ENCODE assay signal across 8 cellular contexts in the genomic region with DNA sequence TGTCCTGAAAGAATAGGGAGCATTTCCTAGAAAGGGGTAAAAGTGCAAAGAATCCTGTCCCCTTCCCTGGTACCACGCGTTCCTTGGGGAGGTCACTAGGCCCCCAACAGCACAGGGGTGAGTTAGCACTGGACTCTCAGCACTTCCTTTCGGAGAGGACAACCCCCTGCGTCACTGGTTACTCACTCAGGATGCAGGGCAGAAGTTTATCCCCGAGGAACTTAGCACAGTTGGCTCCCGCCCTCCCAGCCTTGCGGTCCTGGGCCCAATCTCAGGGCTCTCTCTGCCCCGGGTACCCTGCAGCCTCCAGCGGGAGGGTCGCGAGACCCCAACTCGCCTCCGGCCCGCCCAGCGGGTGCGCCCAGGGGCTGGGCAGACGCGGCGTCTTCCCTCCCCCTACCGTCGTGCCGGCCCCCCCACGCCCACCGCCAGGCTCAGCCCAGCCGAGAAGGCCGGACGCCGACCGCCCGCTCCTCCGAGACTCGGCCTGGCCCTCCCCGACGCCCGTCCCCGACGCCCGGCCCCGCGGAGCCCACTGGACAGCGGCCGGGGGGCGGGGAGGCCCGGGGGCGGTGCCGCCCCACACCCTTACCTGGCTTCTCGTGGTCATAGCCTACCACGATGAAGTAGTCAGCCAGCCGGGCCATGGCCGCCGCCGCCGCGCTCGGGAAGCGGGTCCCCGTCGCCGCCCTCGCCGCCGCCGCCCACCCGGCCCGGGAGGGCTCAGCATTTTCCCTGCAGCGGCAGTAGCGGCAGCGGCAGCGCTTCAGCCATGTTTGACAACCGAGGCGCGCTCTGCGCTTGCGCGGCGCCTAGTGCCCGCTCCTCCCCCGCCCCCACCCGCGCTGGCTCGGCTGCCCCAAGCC. TPM values are rescaled to one million over a fixed set of nuclear protein-coding genes. Genes with fewer than 3 reads are reported as not detected.
DNase-seq lines count a peak whose midpoint lies in the region; ATAC-seq and TF ChIP-seq lines count a peak whose summit lies in the region.

A gene (minus strand): TSS at position 797 of the 866 bp plus-strand sequence. CDS start 150 bp downstream, at position 647.

- H3K27ac ChIP-seq in thoracic aorta: peak within 1 kb of the TSS; percentile 91 to 93

- H3K4me1 ChIP-seq in thoracic aorta (ENCODE audit: control insufficient read depth in 1 of 2, low read depth in 2 of 2): peaks cover 5 to 23% of the 10 kb centered on the region in 2 donors

- H3K27me3 Mint-ChIP-seq in activated naive CD8-positive, alpha-beta T cell treated with anti-CD3 and anti-CD28 coated beads, Interleukin-2, amount 10 ng/mL, durations not matched to agents 7 days and 5 days: peaks cover 37% of the 10 kb centered on the region
- peaks cover 2% of the 10 kb centered on the region for H3K27me3 Mint-ChIP-seq in glutamatergic neuron (ENCODE audit: unreplicated experiment)

- ATAC-seq in GM19324 (IDR thresholded peaks at IDR 0.05; ENCODE audit: low FRiP score, unreplicated experiment): peak; percentile 65
- ATAC-seq in SK-N-SH treated with all-trans-retinoic acid at 6 μM for 48 hours: peak; percentile 94
- peak; percentile 67 for ATAC-seq in activated naive CD8-positive, alpha-beta T cell treated with anti-CD3 and anti-CD28 coated beads, Interleukin-2, amount 10 ng/mL, durations not matched to agents 7 days and 5 days (ENCODE audit: low read depth)
- peak; percentile 88 for ATAC-seq in omental fat pad (ENCODE audit: low FRiP score)
- peak; percentile 92 for ATAC-seq in thoracic aorta (ENCODE audit: insufficient number of reproducible peaks, low FRiP score, low read depth)

- peak within 1 kb of the TSS; percentile 45 for H3K27ac Mint-ChIP-seq in activated naive CD8-positive, alpha-beta T cell treated with anti-CD3 and anti-CD28 coated beads, Interleukin-2, amount 10 ng/mL, durations not matched to agents 7 days and 5 days
- H3K27ac Mint-ChIP-seq in glutamatergic neuron (ENCODE audit: unreplicated experiment): peak within 1 kb of the TSS; percentile 31

- DNase-seq in AG20443 (ENCODE audit: low spot score) (peak; percentile 92), KBM-7 (peak; percentile 73), glutamatergic neuron (peak; percentile 88), omental fat pad (ENCODE audit: low spot score) (peak; percentile 69), thoracic aorta (ENCODE audit: low spot score) (peak; percentile 85)
- peak; percentile 87 for DNase-seq in activated naive CD8-positive, alpha-beta T cell treated with anti-CD3 and anti-CD28 coated beads, Interleukin-2, amount 10 ng/mL, durations not matched to agents 7 days and 5 days

- peak within 1 kb of the TSS; percentile 94 for H3K4me3 ChIP-seq in thoracic aorta

- in situ Hi-C loops in KBM-7 (cut with MboI; ENCODE audit: low pct_unique_long_range_greater_than_20kb, low sequenced_read_pairs): no loop called here

- TF ChIP-seq CTCF in glutamatergic neuron (IDR thresholded peaks at IDR 0.05; ENCODE audit: partially characterized antibody, unreplicated experiment) (no peak), omental fat pad (IDR thresholded peaks at IDR 0.05) (no peak), thoracic aorta (IDR thresholded peaks at IDR 0.05) (no peak)

- H3K4me1 Mint-ChIP-seq in activated naive CD8-positive, alpha-beta T cell treated with anti-CD3 and anti-CD28 coated beads, Interleukin-2, amount 10 ng/mL, durations not matched to agents 7 days and 5 days: peaks cover 38% of the 10 kb centered on the region
- no peaks in the 10 kb centered on the region for H3K4me1 Mint-ChIP-seq in glutamatergic neuron (ENCODE audit: low read depth, unreplicated experiment)

- H3K36me3 ChIP-seq in thoracic aorta: no peaks in the 10 kb centered on the region

- no peaks in the 10 kb centered on the region for H3K36me3 Mint-ChIP-seq in activated naive CD8-positive, alpha-beta T cell treated with anti-CD3 and anti-CD28 coated beads, Interleukin-2, amount 10 ng/mL, durations not matched to agents 7 days and 5 days
- no peaks in the 10 kb centered on the region for H3K36me3 Mint-ChIP-seq in glutamatergic neuron (ENCODE audit: unreplicated experiment)

- no peaks in the 10 kb centered on the region for H3K9me3 Mint-ChIP-seq in activated naive CD8-positive, alpha-beta T cell treated with anti-CD3 and anti-CD28 coated beads, Interleukin-2, amount 10 ng/mL, durations not matched to agents 7 days and 5 days
- peaks cover 4% of the 10 kb centered on the region for H3K9me3 Mint-ChIP-seq in glutamatergic neuron (ENCODE audit: unreplicated experiment)

- H3K9me3 ChIP-seq in thoracic aorta: no peaks in the 10 kb centered on the region

- no peaks in the 10 kb centered on the region for H3K27me3 ChIP-seq in thoracic aorta (replicated peaks; ENCODE audit: insufficient read depth)

- peak within 1 kb of the TSS; percentile 80 for H3K4me3 Mint-ChIP-seq in activated naive CD8-positive, alpha-beta T cell treated with anti-CD3 and anti-CD28 coated beads, Interleukin-2, amount 10 ng/mL, durations not matched to agents 7 days and 5 days
- H3K4me3 Mint-ChIP-seq in glutamatergic neuron (ENCODE audit: unreplicated experiment): peak within 1 kb of the TSS; percentile 93

- POLR2A ChIA-PET in activated naive CD8-positive, alpha-beta T cell treated with anti-CD3 and anti-CD28 coated beads, Interleukin-2, amount 10 ng/mL, durations not matched to agents 7 days and 5 days (lab: Charles Lee): interaction anchor here (1.0 kb wide), 1 partner anchor 10 kb away, joined by 3 read pairs; no protein-coding TSS in a partner anchor

TF ChIP-seq in SK-N-SH treated with all-trans-retinoic acid at 6 μM for 48 hours, 23 proteins besides CTCF, POLR2A, EP300 and RAD21:
- TF ChIP-seq, protein P1, sequence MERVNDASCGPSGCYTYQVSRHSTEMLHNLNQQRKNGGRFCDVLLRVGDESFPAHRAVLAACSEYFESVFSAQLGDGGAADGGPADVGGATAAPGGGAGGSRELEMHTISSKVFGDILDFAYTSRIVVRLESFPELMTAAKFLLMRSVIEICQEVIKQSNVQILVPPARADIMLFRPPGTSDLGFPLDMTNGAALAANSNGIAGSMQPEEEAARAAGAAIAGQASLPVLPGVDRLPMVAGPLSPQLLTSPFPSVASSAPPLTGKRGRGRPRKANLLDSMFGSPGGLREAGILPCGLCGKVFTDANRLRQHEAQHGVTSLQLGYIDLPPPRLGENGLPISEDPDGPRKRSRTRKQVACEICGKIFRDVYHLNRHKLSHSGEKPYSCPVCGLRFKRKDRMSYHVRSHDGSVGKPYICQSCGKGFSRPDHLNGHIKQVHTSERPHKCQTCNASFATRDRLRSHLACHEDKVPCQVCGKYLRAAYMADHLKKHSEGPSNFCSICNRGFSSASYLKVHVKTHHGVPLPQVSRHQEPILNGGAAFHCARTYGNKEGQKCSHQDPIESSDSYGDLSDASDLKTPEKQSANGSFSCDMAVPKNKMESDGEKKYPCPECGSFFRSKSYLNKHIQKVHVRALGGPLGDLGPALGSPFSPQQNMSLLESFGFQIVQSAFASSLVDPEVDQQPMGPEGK (CRISPR knock-in tag; IDR thresholded peaks at IDR 0.05; ENCODE audit: borderline replicate concordance): 0 out of 2 replicates have a peak, but pooled peaks have one; percentile 15
- TF ChIP-seq GLIS3 (CRISPR knock-in tag; IDR thresholded peaks at IDR 0.05): no peak
TF ChIP-seq in SK-N-SH treated with all-trans-retinoic acid at 6 μM for 48 hours: peak in this region for 1.

RNA-seq across cellular contexts. Expression of the gene that starts here (rescaled TPM):
- 10 to 100 TPM; 15.8 to 18.6 TPM for total RNA-seq in activated naive CD8-positive, alpha-beta T cell treated with anti-CD3 and anti-CD28 coated beads, Interleukin-2, amount 10 ng/mL, durations not matched to agents 7 days and 5 days
- total RNA-seq in glutamatergic neuron (ENCODE audit: unreplicated experiment): 30.7 TPM
- 100 to 1,000 TPM in 1 of 4 donors, 10 to 100 TPM in 3; 53.8 to 125 (median 76.4) TPM for total RNA-seq in omental fat pad
- 10 to 100 TPM; 53.8 to 60.8 TPM for total RNA-seq in thoracic aorta

Comparison
In these comparisons a context has a peak if more than half of its experiments do, and no peak if none do; other contexts are left out.
1. Peak in every context shown above with its lines: DNase-seq, ATAC-seq, H3K4me3 ChIP-seq and H3K27ac ChIP-seq.